Comparison of ENCODE assay signal across 17 cellular contexts in the genomic region with DNA sequence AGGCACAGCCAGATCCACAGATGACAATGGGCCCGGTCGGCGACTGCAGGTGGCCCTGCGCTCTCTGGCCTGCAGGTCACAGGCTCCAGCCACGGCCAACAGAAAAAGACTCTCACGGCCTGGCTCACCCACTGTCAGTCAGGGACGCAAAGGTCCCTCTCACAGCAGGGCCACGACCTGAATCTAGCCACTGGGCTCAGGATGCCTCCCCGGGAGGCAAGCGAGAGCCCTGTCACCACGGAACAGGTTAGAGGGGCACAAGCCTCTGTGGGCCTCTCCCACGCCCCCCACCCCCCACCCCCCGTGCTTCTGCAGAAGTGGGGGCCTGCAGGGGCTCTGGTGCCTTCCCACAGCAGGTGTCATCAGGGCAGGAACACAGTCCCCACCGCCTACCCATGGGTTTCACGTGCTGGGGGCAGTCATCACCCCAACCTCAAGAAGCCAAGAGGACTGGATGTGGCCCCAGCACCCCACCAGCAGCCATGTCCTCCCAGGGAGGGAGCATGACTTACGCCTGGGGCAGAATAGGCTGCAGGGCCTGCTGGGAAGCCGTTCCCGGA. TPM values are rescaled to one million over a fixed set of nuclear protein-coding genes. Genes with fewer than 3 reads are reported as not detected.
DNase-seq lines count a peak whose midpoint lies in the region; ATAC-seq and TF ChIP-seq lines count a peak whose summit lies in the region.
"Had no signal": no experiment of that assay in that cellular context is flagged by ENCODE, and none has a peak within 500 bp of the region (broad histone marks: within the 10 kb centered on the region; RNA-seq: fewer than 3 reads in every experiment).

No MANE protein-coding gene starts in this region.

- intact Hi-C loops in breast epithelium (cut with DNase I; ENCODE audit: low total_unique reads) (no loop called here), mammary epithelial cell (cut with micrococcal nuclease) (loop anchor here (2.0 to 10.0 kb wide), 2 partner anchors 49 to 501 kb away; no protein-coding TSS in a partner anchor), esophagus squamous epithelium (cut with DNase I) (no loop called here), upper lobe of right lung (cut with DNase I) (no loop called here)

- no peaks in the 10 kb centered on the region for H4K20me1 ChIP-seq in mammary epithelial cell (ENCODE audit: insufficient read depth, low read length)

- no peak overlapping the region for H3K4me2 ChIP-seq in mammary epithelial cell (ENCODE audit: insufficient read depth, low read depth, low read length)

- H3K36me3 ChIP-seq in breast epithelium (no peaks in the 10 kb centered on the region), mammary epithelial cell (ENCODE audit: insufficient read depth, low read length) (no peaks in the 10 kb centered on the region), esophagus squamous epithelium (no peaks in the 10 kb centered on the region), upper lobe of right lung (no peaks in the 10 kb centered on the region), brain microvascular endothelial cell (replicated peaks) (no peaks in the 10 kb centered on the region)

- H2AFZ ChIP-seq in mammary epithelial cell (ENCODE audit: low read depth, low read length), result no peak overlapping the region

- DNase-seq in breast epithelium (ENCODE audit: low spot score in 2 of 2), result no peak
- DNase-seq in mammary epithelial cell, result no peak
- DNase-seq in esophagus squamous epithelium (lab: John Stamatoyannopoulos, UW), result no peak
- DNase-seq in neural crest cell (ENCODE audit: low read depth, low spot score), result no peak
- peak; percentile 67 for DNase-seq in upper lobe of right lung
- no peak for DNase-seq in brain microvascular endothelial cell
- no peak for DNase-seq in NCI-H2196 treated with DMSO at 0.1 percent for 48 hours (lab: John Stamatoyannopoulos, UW; ENCODE audit: unreplicated experiment)
- DNase-seq in foreskin melanocyte, result no peak
- DNase-seq: activated CD8-positive, alpha-beta memory T cell treated with anti-CD3 and anti-CD28 coated beads, Interleukin-2, amount 50 U/mL, for 48 hours; cerebellar nuclear complex; mesendoderm; MM.1S; NCI-H2029 treated with DMSO at 0.1 percent for 48 hours; NCI-H526 treated with DMSO at 0.1 percent for 48 hours had no signal

- H3K4me1 Mint-ChIP-seq in neural crest cell, result peaks cover 25% of the 10 kb centered on the region

- no peaks in the 10 kb centered on the region for H3K4me1 ChIP-seq in breast epithelium
- peaks cover 10% of the 10 kb centered on the region for H3K4me1 ChIP-seq in mammary epithelial cell (ENCODE audit: insufficient read depth, low read length)
- peaks cover 14 to 52% (median 18%) of the 10 kb centered on the region in 3 donors for H3K4me1 ChIP-seq in esophagus squamous epithelium
- H3K4me1 ChIP-seq in upper lobe of right lung, result peaks cover 31% of the 10 kb centered on the region

- CTCF ChIA-PET in mammary epithelial cell (lab: Charles Lee; ENCODE audit: low non-redundant PET), result no interaction called here

- H3K27ac ChIP-seq in breast epithelium (peak overlapping the region; percentile 25 to 84), mammary epithelial cell (ENCODE audit: insufficient read depth, low read depth, low read length) (no peak overlapping the region), esophagus squamous epithelium (peak overlapping the region; percentile 34 to 85 (median 74)), upper lobe of right lung (peak overlapping the region; percentile 83), brain microvascular endothelial cell (no peak overlapping the region)

- peak overlapping the region in 2 of 3 donors; percentile 28 to 44 for H3K4me3 ChIP-seq in breast epithelium
- no peak overlapping the region for H3K4me3 ChIP-seq in mammary epithelial cell (replicated peaks in 1 of 3; ENCODE audit: insufficient read depth in 1 of 3, low read depth in 2 of 3, low read length in 3 of 3)
- H3K4me3 ChIP-seq in esophagus squamous epithelium, result peak overlapping the region in 2 of 4 donors; percentile 34 to 61
- H3K4me3 ChIP-seq in upper lobe of right lung, result peak overlapping the region; percentile 51
- no peak overlapping the region for H3K4me3 ChIP-seq in brain microvascular endothelial cell (ENCODE audit: low read depth, low read length)

- TF ChIP-seq POLR2A in breast epithelium (IDR thresholded peaks at IDR 0.05) (no peak), esophagus squamous epithelium (IDR thresholded peaks at IDR 0.05) (no peak)

- H3K27me3 ChIP-seq in breast epithelium (peaks cover 0 to 36% of the 10 kb centered on the region in 2 donors), mammary epithelial cell (ENCODE audit: insufficient read depth, low read length) (peaks cover 4% of the 10 kb centered on the region), esophagus squamous epithelium (peaks cover 0 to 66% (median 0%) of the 10 kb centered on the region in 4 donors), upper lobe of right lung (peaks cover 17% of the 10 kb centered on the region), brain microvascular endothelial cell (replicated peaks) (no peaks in the 10 kb centered on the region)

- peak overlapping the region; percentile 43 for H3K27ac Mint-ChIP-seq in neural crest cell (ENCODE audit: unreplicated experiment)
- H3K27ac Mint-ChIP-seq: activated naive CD8-positive, alpha-beta T cell; T-cell; type B pancreatic cell had no signal

- peak; percentile 0 for ATAC-seq in upper lobe of right lung

- H3K9me3 ChIP-seq in breast epithelium, result no peaks in the 10 kb centered on the region
- H3K9me3 ChIP-seq in mammary epithelial cell (replicated peaks; ENCODE audit: insufficient read depth, low read length), result no peaks in the 10 kb centered on the region
- no peaks in the 10 kb centered on the region for H3K9me3 ChIP-seq in esophagus squamous epithelium
- H3K9me3 ChIP-seq in upper lobe of right lung, result no peaks in the 10 kb centered on the region

- H3K9ac ChIP-seq in mammary epithelial cell (ENCODE audit: insufficient read depth, low read length), result no peak overlapping the region

- WGBS in mammary epithelial cell (ENCODE audit: low coverage, missing lambda C conversion rate), result 87% methylated on average over 10 of the region's 18 CpGs
- no CpG with 5 or more reads among the region's 18 CpGs for WGBS in esophagus squamous epithelium, 2 donors

- dilution Hi-C loops in mammary epithelial cell (cut with HindIII; ENCODE audit: low sequenced_read_pairs), result no loop called here

- no peaks in the 10 kb centered on the region for H3K36me3 Mint-ChIP-seq in neural crest cell (ENCODE audit: low read depth)
- H3K36me3 Mint-ChIP-seq: activated naive CD8-positive, alpha-beta T cell; T-cell; type B pancreatic cell had no signal

- no peaks in the 10 kb centered on the region for H3K9me3 Mint-ChIP-seq in neural crest cell
- H3K9me3 Mint-ChIP-seq: T-cell, type B pancreatic cell had no signal

- BruUV-seq in mammary epithelial cell (replicated peaks; lab: Mats Ljungman, UMichigan), result no TSS peak

- H3K27me3 Mint-ChIP-seq in neural crest cell (ENCODE audit: low read depth), result no peaks in the 10 kb centered on the region

- no peaks in the 10 kb centered on the region for H3K79me2 ChIP-seq in mammary epithelial cell (ENCODE audit: insufficient read depth, low read length)

- TF ChIP-seq CTCF in breast epithelium (IDR thresholded peaks at IDR 0.05) (no peak), mammary epithelial cell (conservative IDR thresholded peaks at IDR 0.05 in 1 of 2, IDR thresholded peaks at IDR 0.05 in 1 of 2; ENCODE audit: extremely low read depth in 1 of 2, insufficient read depth in 1 of 2, low read depth in 1 of 2, low read length in 2 of 2) (no peak), esophagus squamous epithelium (IDR thresholded peaks at IDR 0.05) (no peak), neural crest cell (conservative IDR thresholded peaks at IDR 0.05) (no peak), upper lobe of right lung (IDR thresholded peaks at IDR 0.05) (no peak), brain microvascular endothelial cell (IDR thresholded peaks at IDR 0.05; ENCODE audit: low read depth, low read length, missing control alignments) (no peak)

- in situ Hi-C loops in mammary epithelial cell (cut with MboI; ENCODE audit: low sequenced_read_pairs in 2 of 2), result loop anchor here in 1 of 2 donors (25.0 kb wide), 1 partner anchor 308 kb away; a partner anchor contains a TSS
- in situ Hi-C loops in brain microvascular endothelial cell (cut with HindIII; ENCODE audit: low pct_ligation_motif_present, low sequenced_read_pairs), result no loop called here

- H3K4me3 Mint-ChIP-seq in neural crest cell, result no peak overlapping the region
- H3K4me3 Mint-ChIP-seq: activated naive CD8-positive, alpha-beta T cell; T-cell; type B pancreatic cell had no signal

RNA-seq across cellular contexts. Expression of a gene that starts 17.3 kb away (rescaled TPM):
- total RNA-seq in breast epithelium (100 to 1,000 TPM in 1 of 3 donors, 10 to 100 TPM in 2; 48.9 to 138 (median 53.4) TPM), mammary epithelial cell (1 to 10 TPM; 2.8 to 8.2 TPM), esophagus squamous epithelium (10 to 100 TPM in 2 of 4 donors, 1 to 10 TPM in 2; 5.2 to 41.2 (median 21.2) TPM), neural crest cell (14.1 and 16.8 TPM in 2 replicates), upper lobe of right lung (302 TPM)
- 8.7 TPM for polyA plus RNA-seq in mammary epithelial cell
- 1.9 TPM for polyA minus RNA-seq in mammary epithelial cell

RNA-seq across cellular contexts. Expression of a gene that starts 41.8 kb away (rescaled TPM):
- total RNA-seq in breast epithelium, result 100 to 1,000 TPM; 106 to 551 (median 110) TPM
- total RNA-seq in mammary epithelial cell, result 10 to 100 TPM; 37.3 to 49.6 TPM
- 42.3 TPM for polyA plus RNA-seq in mammary epithelial cell
- 74.1 TPM for polyA minus RNA-seq in mammary epithelial cell
- 10 to 100 TPM; 66.2 to 80.6 (median 75.8) TPM for total RNA-seq in esophagus squamous epithelium
- total RNA-seq in neural crest cell, result 18.4 and 19.0 TPM in 2 replicates
- total RNA-seq in upper lobe of right lung, result 117 TPM

Comparison
In these comparisons a context has a peak if more than half of its experiments do, and no peak if none do; other contexts are left out.
1. H3K27ac ChIP-seq: peak in breast epithelium (2 of 2), esophagus squamous epithelium (4 of 4) and upper lobe of right lung (single experiment); none in mammary epithelial cell (single experiment) and brain microvascular endothelial cell (single experiment).
2. H3K4me3 ChIP-seq: peak in breast epithelium (2 of 3) and upper lobe of right lung (single experiment); none in mammary epithelial cell (0 of 3) and brain microvascular endothelial cell (single experiment).